ENCODE assay signal across 25 cellular contexts in genomic region chr7:87341441-87341840, GRCh38. TPM values are rescaled to one million over a fixed set of nuclear protein-coding genes. Genes with fewer than 3 reads are reported as not detected.
A peak's percentile ranks its signal among the peaks of the same experiment; 100 is the strongest.
DNase-seq lines count a peak whose midpoint lies in the region; ATAC-seq and TF ChIP-seq lines count a peak whose summit lies in the region.
"Had no signal": no experiment of that assay in that cellular context is flagged by ENCODE, and none has a peak within 500 bp of the region (broad histone marks: within the 10 kb centered on the region; RNA-seq: fewer than 3 reads in every experiment).

No MANE protein-coding gene starts in this region.

- H3K4me1 Mint-ChIP-seq in activated T-helper 1 cell treated with anti-CD3 and anti-CD28 coated beads, Interleukin-12 subunit alpha, Interleukin-12 subunit beta, Interleukin-2, Interleukin-4 antibody, amounts not matched to agents 30 ng/mL and 10 ng/mL and 1 ng/mL, durations not matched to agents 14 hours and 24 hours and 36 hours (ENCODE audit: low read depth), result peaks cover 44% of the 10 kb centered on the region

- no peak for ATAC-seq in GM21360 (IDR thresholded peaks at IDR 0.05; ENCODE audit: unreplicated experiment)
- ATAC-seq: gastroesophageal sphincter, K562 had no signal

- H3K36me3 Mint-ChIP-seq in activated T-helper 1 cell treated with anti-CD3 and anti-CD28 coated beads, Interleukin-12 subunit alpha, Interleukin-12 subunit beta, Interleukin-2, Interleukin-4 antibody, amounts not matched to agents 30 ng/mL and 10 ng/mL and 1 ng/mL, durations not matched to agents 14 hours and 24 hours and 36 hours (ENCODE audit: low read depth), result peaks cover 7% of the 10 kb centered on the region

- H3K27ac ChIP-seq in MM.1S (ENCODE audit: low read length), result peak overlapping the region; percentile 35; the same call in 1 of the 2 replicates
- H3K27ac ChIP-seq in effector memory CD4-positive, alpha-beta T cell (ENCODE audit: insufficient read depth, low read length, poor library complexity, severe bottlenecking), result no peak overlapping the region
- H3K27ac ChIP-seq: esophagus squamous epithelium, gastroesophageal sphincter, SK-N-MC, upper lobe of left lung had no signal

- H4K20me1 ChIP-seq in MM.1S (ENCODE audit: insufficient read depth, low read length), result no peaks in the 10 kb centered on the region

- no peak for TF ChIP-seq CTCF in MM.1S (IDR thresholded peaks at IDR 0.05; ENCODE audit: low read length)

- H3K9ac ChIP-seq in MM.1S (ENCODE audit: low read length), result no peak overlapping the region

- DNase-seq in activated CD4-positive, alpha-beta T cell treated with anti-CD3 and anti-CD28 coated beads for 48 hours, result peak; percentile 4
- DNase-seq in activated CD4-positive, alpha-beta T cell treated with anti-CD3 and anti-CD28 coated beads for 1 hour, result no peak
- DNase-seq in MM.1S, result peak; percentile 76
- DNase-seq in activated T-helper 1 cell treated with anti-CD3 and anti-CD28 coated beads, Interleukin-12 subunit alpha, Interleukin-12 subunit beta, Interleukin-2, Interleukin-4 antibody, amounts not matched to agents 30 ng/mL and 10 ng/mL and 1 ng/mL, durations not matched to agents 14 hours and 24 hours and 36 hours (ENCODE audit: low spot score), result no peak
- no peak for DNase-seq in effector memory CD4-positive, alpha-beta T cell
- DNase-seq in activated effector memory CD4-positive, alpha-beta T cell treated with anti-CD3 and anti-CD28 coated beads, Interleukin-2, amount 50 U/mL, for 16 hours, result no peak
- DNase-seq: 8988T; activated CD4-positive, CD25-positive, alpha-beta regulatory T cell; activated naive CD4-positive, alpha-beta T cell treated with anti-CD3 and anti-CD28 coated beads for 36 hours; Calu3; effector CD8-positive, alpha-beta T cell; esophagus squamous epithelium; kidney; nucleus accumbens; RPMI8226; stimulated activated CD4-positive, alpha-beta T cell treated with anti-CD3 and anti-CD28 coated beads, Interleukin-4, amount 100 ng/mL, for 4 hours; T1000; upper lobe of left lung had no signal

- peaks cover 29% of the 10 kb centered on the region for H3K4me1 ChIP-seq in MM.1S (ENCODE audit: low read length)
- peaks cover 10% of the 10 kb centered on the region for H3K4me1 ChIP-seq in effector memory CD4-positive, alpha-beta T cell (ENCODE audit: control insufficient read depth, insufficient read depth, low read length, poor library complexity, severe bottlenecking)

- H2AFZ ChIP-seq in MM.1S (ENCODE audit: low read length), result no peak overlapping the region

- no peaks in the 10 kb centered on the region for H3K27me3 ChIP-seq in MM.1S (replicated peaks; ENCODE audit: insufficient read depth, low read length)
- no peaks in the 10 kb centered on the region for H3K27me3 ChIP-seq in effector memory CD4-positive, alpha-beta T cell (replicated peaks; ENCODE audit: control insufficient read depth, insufficient read depth, low read length, poor library complexity, severe bottlenecking)
- H3K27me3 ChIP-seq: esophagus squamous epithelium, gastroesophageal sphincter, upper lobe of left lung had no signal

- H3K4me3 Mint-ChIP-seq in activated T-helper 1 cell treated with anti-CD3 and anti-CD28 coated beads, Interleukin-12 subunit alpha, Interleukin-12 subunit beta, Interleukin-2, Interleukin-4 antibody, amounts not matched to agents 30 ng/mL and 10 ng/mL and 1 ng/mL, durations not matched to agents 14 hours and 24 hours and 36 hours, result no peak overlapping the region
- H3K4me3 Mint-ChIP-seq: activated naive CD4-positive, alpha-beta T cell treated with anti-CD3 and anti-CD28 coated beads for 36 hours; B cell had no signal

- H3K9me3 Mint-ChIP-seq in activated T-helper 1 cell treated with anti-CD3 and anti-CD28 coated beads, Interleukin-12 subunit alpha, Interleukin-12 subunit beta, Interleukin-2, Interleukin-4 antibody, amounts not matched to agents 30 ng/mL and 10 ng/mL and 1 ng/mL, durations not matched to agents 14 hours and 24 hours and 36 hours, result no peaks in the 10 kb centered on the region
- H3K9me3 Mint-ChIP-seq: activated naive CD4-positive, alpha-beta T cell treated with anti-CD3 and anti-CD28 coated beads for 36 hours had no signal

- peak overlapping the region; percentile 57; the same call in 1 of the 2 replicates for H3K4me3 ChIP-seq in GM08714 (ENCODE audit: low read length)
- no peak overlapping the region for H3K4me3 ChIP-seq in MM.1S (ENCODE audit: low read length)
- no peak overlapping the region for H3K4me3 ChIP-seq in effector memory CD4-positive, alpha-beta T cell (ENCODE audit: insufficient read depth, low read depth, low read length, poor library complexity, severe bottlenecking)
- H3K4me3 ChIP-seq: esophagus squamous epithelium, gastroesophageal sphincter, K562, lung, SK-N-MC, upper lobe of left lung had no signal

- no peaks in the 10 kb centered on the region for H3K9me2 ChIP-seq in MM.1S (replicated peaks; ENCODE audit: insufficient read depth, low read length)

- H3K9me3 ChIP-seq in MM.1S (replicated peaks; ENCODE audit: insufficient read depth, low read length), result no peaks in the 10 kb centered on the region
- no peaks in the 10 kb centered on the region for H3K9me3 ChIP-seq in effector memory CD4-positive, alpha-beta T cell (ENCODE audit: control insufficient read depth, low read length)
- H3K9me3 ChIP-seq: esophagus squamous epithelium, gastroesophageal sphincter, upper lobe of left lung had no signal

- H3K4me2 ChIP-seq in MM.1S (ENCODE audit: low read depth, low read length), result peak overlapping the region; percentile 48

- H3K79me2 ChIP-seq in MM.1S (ENCODE audit: low read length), result no peaks in the 10 kb centered on the region

- no peaks in the 10 kb centered on the region for H3K36me3 ChIP-seq in MM.1S (replicated peaks; ENCODE audit: insufficient read depth, low read length)
- peaks cover 12% of the 10 kb centered on the region for H3K36me3 ChIP-seq in effector memory CD4-positive, alpha-beta T cell (ENCODE audit: control insufficient read depth, insufficient read depth, low read length)

- intact Hi-C loops in activated T-helper 1 cell treated with anti-CD3 and anti-CD28 coated beads, Interleukin-12 subunit alpha, Interleukin-12 subunit beta, Interleukin-2, Interleukin-4 antibody, amounts not matched to agents 30 ng/mL and 10 ng/mL and 1 ng/mL, durations not matched to agents 14 hours and 24 hours and 36 hours (cut with micrococcal nuclease), result no loop called here

- H3K27me3 Mint-ChIP-seq in activated T-helper 1 cell treated with anti-CD3 and anti-CD28 coated beads, Interleukin-12 subunit alpha, Interleukin-12 subunit beta, Interleukin-2, Interleukin-4 antibody, amounts not matched to agents 30 ng/mL and 10 ng/mL and 1 ng/mL, durations not matched to agents 14 hours and 24 hours and 36 hours (ENCODE audit: insufficient read depth), result peaks cover 1% of the 10 kb centered on the region
- H3K27me3 Mint-ChIP-seq: B cell had no signal

- peaks cover 13% of the 10 kb centered on the region for H3F3A ChIP-seq in MM.1S (ENCODE audit: insufficient read depth, low read length)

- H3K27ac Mint-ChIP-seq in activated T-helper 1 cell treated with anti-CD3 and anti-CD28 coated beads, Interleukin-12 subunit alpha, Interleukin-12 subunit beta, Interleukin-2, Interleukin-4 antibody, amounts not matched to agents 30 ng/mL and 10 ng/mL and 1 ng/mL, durations not matched to agents 14 hours and 24 hours and 36 hours, result peak overlapping the region; percentile 37
- H3K27ac Mint-ChIP-seq: activated naive CD4-positive, alpha-beta T cell treated with anti-CD3 and anti-CD28 coated beads for 36 hours; B cell had no signal

RNA-seq across cellular contexts. Expression of gene CROT, which starts 4.0 kb away (rescaled TPM):
- total RNA-seq in activated T-helper 1 cell treated with anti-CD3 and anti-CD28 coated beads, Interleukin-12 subunit alpha, Interleukin-12 subunit beta, Interleukin-2, Interleukin-4 antibody, amounts not matched to agents 30 ng/mL and 10 ng/mL and 1 ng/mL, durations not matched to agents 14 hours and 24 hours and 36 hours, result 5.9 and 6.5 TPM in 2 replicates

Comparison
In these comparisons a context has a peak if more than half of its experiments do, and no peak if none do; other contexts are left out.
1. DNase-seq: peak in activated CD4-positive, alpha-beta T cell treated with anti-CD3 and anti-CD28 coated beads for 48 hours (single experiment) and MM.1S (single experiment); none in activated CD4-positive, alpha-beta T cell treated with anti-CD3 and anti-CD28 coated beads for 1 hour (single experiment), activated T-helper 1 cell treated with anti-CD3 and anti-CD28 coated beads, Interleukin-12 subunit alpha, Interleukin-12 subunit beta, Interleukin-2, Interleukin-4 antibody, amounts not matched to agents 30 ng/mL and 10 ng/mL and 1 ng/mL, durations not matched to agents 14 hours and 24 hours and 36 hours (single experiment), effector memory CD4-positive, alpha-beta T cell (0 of 3) and activated effector memory CD4-positive, alpha-beta T cell treated with anti-CD3 and anti-CD28 coated beads, Interleukin-2, amount 50 U/mL, for 16 hours (single experiment).